Comparison of ENCODE assay signal across 2 cellular contexts in genomic region chr10:60495357-60495756, GRCh38.
A peak's percentile ranks its signal among the peaks of the same experiment; 100 is the strongest.
TF ChIP-seq lines count a peak whose summit lies in the region.

No MANE protein-coding gene starts in this region.

TF ChIP-seq in HCT116, 20 proteins besides CTCF, POLR2A, EP300 and RAD21 (continued from another document):
- TF ChIP-seq ZBTB33 (IDR thresholded peaks at IDR 0.05; ENCODE audit: extremely low read depth, insufficient replicate concordance, low read length) (no peak), REST (IDR thresholded peaks at IDR 0.05; ENCODE audit: low read depth) (no peak), CEBPB (IDR thresholded peaks at IDR 0.05; ENCODE audit: low read depth) (no peak), EZH2 (IDR thresholded peaks at IDR 0.05) (no peak)

TF ChIP-seq in SK-N-SH, 30 proteins besides CTCF, POLR2A, EP300 and RAD21 (continued from another document):
- peak; percentile 56; the same call in 1 of the 2 replicates for TF ChIP-seq RXRA (IDR thresholded peaks at IDR 0.05; ENCODE audit: borderline replicate concordance, low read depth)
- peak; percentile 66; the same call in 1 of the 2 replicates for TF ChIP-seq FOSL2 (IDR thresholded peaks at IDR 0.05; ENCODE audit: borderline replicate concordance, low read depth)
- peak; percentile 77 for TF ChIP-seq JUND (IDR thresholded peaks at IDR 0.05)
- TF ChIP-seq NFIC (IDR thresholded peaks at IDR 0.05; ENCODE audit: borderline replicate concordance): peak; percentile 29; the same call in 1 of the 2 replicates
- TF ChIP-seq TCF12 (IDR thresholded peaks at IDR 0.05): peak; percentile 64
- TF ChIP-seq TEAD4 (IDR thresholded peaks at IDR 0.05; ENCODE audit: borderline replicate concordance, insufficient read depth): peak; percentile 70; the same call in 1 of the 2 replicates
- TF ChIP-seq SMC3 (IDR thresholded peaks at IDR 0.05; ENCODE audit: low read depth, low read length): no peak
